In genomic region chr1:188462837-188463236, GRCh38 we compare ENCODE assay signal across 22 cellular contexts.
A peak's percentile ranks its signal among the peaks of the same experiment; 100 is the strongest.
DNase-seq lines count a peak whose midpoint lies in the region; ATAC-seq, FAIRE-seq and TF ChIP-seq lines count a peak whose summit lies in the region.
"Had no signal": no experiment of that assay in that cellular context is flagged by ENCODE, and none has a peak within 500 bp of the region (broad histone marks: within the 10 kb centered on the region; RNA-seq: fewer than 3 reads in every experiment).

No MANE protein-coding gene starts in this region.

- H3K4me1 ChIP-seq in IMR-90 (ENCODE audit: control insufficient read depth, insufficient read depth, low read length), result no peaks in the 10 kb centered on the region
- H3K4me1 ChIP-seq: A549; BE2C; BLaER1 treated with 17β-estradiol and CSF1 and Interleukin-3, amounts not matched to agents 10 nM and 100 nM had no signal

- no peak overlapping the region for H3K18ac ChIP-seq in IMR-90 (ENCODE audit: low read depth, low read length)

- no peak overlapping the region for H2AK9ac ChIP-seq in IMR-90 (replicated peaks; ENCODE audit: low read depth, low read length, poor library complexity)

- no peak overlapping the region for H2AFZ ChIP-seq in IMR-90 (replicated peaks; ENCODE audit: low read length, poor library complexity)
- H2AFZ ChIP-seq: GM23338 had no signal

- H3K4ac ChIP-seq in IMR-90 (ENCODE audit: low read depth, low read length), result no peak overlapping the region

- H2BK15ac ChIP-seq in IMR-90 (ENCODE audit: low read depth, low read length), result no peak overlapping the region

- H2BK120ac ChIP-seq in IMR-90 (ENCODE audit: low read depth, low read length), result no peak overlapping the region

- no peak overlapping the region for H2BK5ac ChIP-seq in IMR-90 (ENCODE audit: low read depth, low read length, poor library complexity, severe bottlenecking)

- no peaks in the 10 kb centered on the region for H3K9me1 ChIP-seq in IMR-90 (ENCODE audit: insufficient read depth, low read length)

- H3K79me1 ChIP-seq in IMR-90 (ENCODE audit: low read depth in 1 of 2, low read length in 2 of 2), result no peaks in the 10 kb centered on the region

- no peak overlapping the region for H3K4me2 ChIP-seq in IMR-90 (ENCODE audit: low read depth, low read length)
- H3K4me2 ChIP-seq: A549; BLaER1 treated with 17β-estradiol and CSF1 and Interleukin-3, amounts not matched to agents 10 nM and 100 nM; GM23338 had no signal

- intact Hi-C loops in IMR-90 (cut with micrococcal nuclease), result no loop called here

- no peak overlapping the region for H3K23ac ChIP-seq in IMR-90 (ENCODE audit: low read depth, low read length)

- dilution Hi-C loops in IMR-90 (cut with HindIII; ENCODE audit: low sequenced_read_pairs, unreplicated experiment), result no loop called here

- H4K20me1 ChIP-seq in IMR-90 (ENCODE audit: insufficient read depth, low read length), result no peaks in the 10 kb centered on the region
- H4K20me1 ChIP-seq: BLaER1 treated with 17β-estradiol and CSF1 and Interleukin-3, amounts not matched to agents 10 nM and 100 nM had no signal

- peak; percentile 83 for FAIRE-seq in D721Med (lab: Jason Lieb, UNC)
- FAIRE-seq: A549, GM12891 had no signal

- no peak overlapping the region for H3K9ac ChIP-seq in IMR-90 (ENCODE audit: low read depth, low read length)
- no peak overlapping the region for H3K9ac ChIP-seq in SK-N-MC (ENCODE audit: insufficient read length)
- H3K9ac ChIP-seq: BLaER1 treated with 17β-estradiol and CSF1 and Interleukin-3, amounts not matched to agents 10 nM and 100 nM had no signal

- H3K14ac ChIP-seq in IMR-90 (replicated peaks; ENCODE audit: low read depth, low read length), result no peak overlapping the region

- no peak for TF ChIP-seq CTCF in D721Med (IDR thresholded peaks at IDR 0.05; ENCODE audit: insufficient read depth, missing control alignments)
- no peak for TF ChIP-seq CTCF in IMR-90 (conservative IDR thresholded peaks at IDR 0.05; ENCODE audit: low read depth, low read length)

- no peaks in the 10 kb centered on the region for H3K27me3 ChIP-seq in IMR-90 (ENCODE audit: control insufficient read depth, insufficient read depth, low read length)
- H3K27me3 ChIP-seq: BE2C; BLaER1 treated with 17β-estradiol and CSF1 and Interleukin-3, amounts not matched to agents 10 nM and 100 nM had no signal

- DNase-seq in D721Med (ENCODE audit: insufficient read length, low spot score), result no peak
- DNase-seq in IMR-90, result no peak
- DNase-seq in SK-N-MC (ENCODE audit: low read depth, low spot score), result no peak
- peak; percentile 26 for DNase-seq in fibroblast of peridontal ligament (ENCODE audit: extremely low read depth)
- no peak for DNase-seq in stimulated activated CD4-positive, alpha-beta T cell treated with anti-CD3 and anti-CD28 coated beads, Interleukin-2, amount 100 ng/mL, for 24 hours
- DNase-seq in dermis blood vessel endothelial cell, result no peak
- DNase-seq: 8988T; ACHN; AML-193; BE2C; CD4-positive, alpha-beta T cell; CD8-positive, alpha-beta memory T cell; DMS53; DMS79 treated with DMSO at 0.1 percent for 48 hours; GF-D8; H9; HFFc6 had no signal

- H3K56ac ChIP-seq in IMR-90 (ENCODE audit: extremely low read depth, insufficient read depth, low read length), result no peak overlapping the region

- TF ChIP-seq POLR2A in IMR-90 (IDR thresholded peaks at IDR 0.05; ENCODE audit: low read depth, low read length), result no peak

- in situ Hi-C loops in IMR-90 (cut with MboI; ENCODE audit: low sequenced_read_pairs), result no loop called here

- TF ChIP-seq RAD21 in IMR-90 (IDR thresholded peaks at IDR 0.05; ENCODE audit: low read length), result no peak

- no peaks in the 10 kb centered on the region for H3K36me3 ChIP-seq in IMR-90 (ENCODE audit: control insufficient read depth, insufficient read depth, low read length)
- H3K36me3 ChIP-seq in SK-N-MC (ENCODE audit: insufficient read depth, low read length), result no peaks in the 10 kb centered on the region
- H3K36me3 ChIP-seq: BE2C; BLaER1 treated with 17β-estradiol and CSF1 and Interleukin-3, amounts not matched to agents 10 nM and 100 nM had no signal

- H2BK20ac ChIP-seq in IMR-90 (ENCODE audit: low read depth, low read length), result no peak overlapping the region

- no peaks in the 10 kb centered on the region for H3K9me3 ChIP-seq in IMR-90 (ENCODE audit: control insufficient read depth, insufficient read depth, low read length)
- H3K9me3 ChIP-seq in SK-N-MC (ENCODE audit: low read depth, low read length), result no peaks in the 10 kb centered on the region
- H3K9me3 ChIP-seq: A549; BE2C; BLaER1 treated with 17β-estradiol and CSF1 and Interleukin-3, amounts not matched to agents 10 nM and 100 nM had no signal

- H4K5ac ChIP-seq in IMR-90 (ENCODE audit: low read depth, low read length), result no peak overlapping the region

- H3K27ac ChIP-seq in IMR-90 (ENCODE audit: insufficient read depth, low read length) (no peak overlapping the region), SK-N-MC (peak overlapping the region; percentile 32; the same call in 1 of the 2 replicates)
- H3K27ac ChIP-seq: A549; BLaER1 treated with 17β-estradiol and CSF1 and Interleukin-3, amounts not matched to agents 10 nM and 100 nM had no signal

- no TSS peak for BruUV-seq in IMR-90 (replicated peaks; lab: Mats Ljungman, UMichigan)

- H4K8ac ChIP-seq in IMR-90 (ENCODE audit: low read depth in 2 of 2, low read length in 2 of 2), result no peak overlapping the region; a peak in 1 of 4 replicates

- H2AK5ac ChIP-seq in IMR-90 (ENCODE audit: low read depth, low read length), result no peak overlapping the region

- no peak overlapping the region for H3K4me3 ChIP-seq in IMR-90 (ENCODE audit: insufficient read depth, low read depth, low read length)
- no peak overlapping the region for H3K4me3 ChIP-seq in SK-N-MC
- H3K4me3 ChIP-seq: A549; BLaER1 treated with 17β-estradiol and CSF1 and Interleukin-3, amounts not matched to agents 10 nM and 100 nM; GM23338 had no signal

- ATAC-seq in IMR-90 (ENCODE audit: low read depth) (no peak), HG03432 (IDR thresholded peaks at IDR 0.05; ENCODE audit: unreplicated experiment) (no peak)
- ATAC-seq: A549, GM23338 had no signal

- CTCF ChIA-PET in IMR-90 (lab: Yijun Ruan, JAX), result no interaction called here

- H4K91ac ChIP-seq in IMR-90 (ENCODE audit: insufficient read depth, low read depth, low read length), result no peak overlapping the region

- POLR2A ChIA-PET in IMR-90 (lab: Charles Lee; ENCODE audit: unreplicated experiment), result no interaction called here

TF ChIP-seq in IMR-90, 13 proteins besides CTCF, POLR2A, EP300 and RAD21:
- TF ChIP-seq MAFK (IDR thresholded peaks at IDR 0.05; ENCODE audit: low read depth, low read length) (no peak), CEBPB (IDR thresholded peaks at IDR 0.05; ENCODE audit: low read depth, low read length) (peak; percentile 71), RFX5 (IDR thresholded peaks at IDR 0.05; ENCODE audit: low read depth, low read length) (no peak)
